In genomic region chr10:15245530-15245929, GRCh38 we compare ENCODE assay signal across 11 cellular contexts.
DNase-seq lines count a peak whose midpoint lies in the region; ATAC-seq, FAIRE-seq and TF ChIP-seq lines count a peak whose summit lies in the region.
"Had no signal": no experiment of that assay in that cellular context is flagged by ENCODE, and none has a peak within 500 bp of the region (broad histone marks: within the 10 kb centered on the region; RNA-seq: fewer than 3 reads in every experiment).

No MANE protein-coding gene starts in this region.

- TF ChIP-seq CTCF in BJ (IDR thresholded peaks at IDR 0.05; ENCODE audit: insufficient read depth, low read depth, low read length) (peak; percentile 27), GM13976 (IDR thresholded peaks at IDR 0.05; ENCODE audit: borderline replicate concordance, control extremely low read depth, extremely low read depth, insufficient read depth, missing control alignments) (peak; percentile 29), coronary artery (IDR thresholded peaks at IDR 0.05) (no peak)

- CTCF ChIA-PET in BJ (lab: Yijun Ruan, JAX) = interaction anchor here (0.7 kb wide), 1 partner anchor 12 kb away, joined by 3 read pairs; no protein-coding TSS in a partner anchor

- H3K27me3 ChIP-seq in BJ (ENCODE audit: control insufficient read depth, insufficient read depth, low read length) = no peaks in the 10 kb centered on the region
- no peaks in the 10 kb centered on the region for H3K27me3 ChIP-seq in small intestine (ENCODE audit: control insufficient read depth in 2 of 2, insufficient read depth in 2 of 2, low read length in 2 of 2)

- no peaks in the 10 kb centered on the region for H3K9me3 ChIP-seq in small intestine (ENCODE audit: control insufficient read depth, low read depth)
- H3K9me3 ChIP-seq: SJSA1 had no signal

- H3K4me1 ChIP-seq in small intestine (ENCODE audit: control insufficient read depth in 2 of 2, insufficient read depth in 1 of 2, low read depth in 1 of 2, low read length in 1 of 2) = no peaks in the 10 kb centered on the region

- FAIRE-seq in small intestine (lab: Jason Lieb, UNC) = no peak

- H3K4me3 ChIP-seq in BJ (ENCODE audit: low read depth, low read length) = no peak overlapping the region
- no peak overlapping the region for H3K4me3 ChIP-seq in small intestine (ENCODE audit: low read depth in 1 of 2, low read length in 2 of 2)
- H3K4me3 ChIP-seq in coronary artery = no peak overlapping the region
- H3K4me3 ChIP-seq: SJSA1 had no signal

- POLR2A ChIA-PET in BJ (lab: Charles Lee) = no interaction called here

- intact Hi-C loops in Right ventricle myocardium superior (cut with DNase I) = no loop called here

- in situ Hi-C loops in GM13976 (cut with MboI; ENCODE audit: low sequenced_read_pairs, unreplicated experiment) = no loop called here

- H3K36me3 ChIP-seq in BJ (ENCODE audit: control insufficient read depth, insufficient read depth, low read length) = peaks cover 2% of the 10 kb centered on the region; the same call in 1 of the 2 replicates
- H3K36me3 ChIP-seq in small intestine (ENCODE audit: control insufficient read depth in 2 of 2, insufficient read depth in 2 of 2, low read length in 2 of 2) = peaks cover 0 to 3% of the 10 kb centered on the region in 2 donors

- ATAC-seq in SK-N-SH treated with all-trans-retinoic acid at 6 μM for 48 hours (peak; percentile 75), Right ventricle myocardium superior (ENCODE audit: poor library complexity) (no peak)

- WGBS in small intestine, 3 donors = 80 to 89% (median 86%) methylated on average over 3 of the region's 3 CpGs

- DNase-seq in BJ (ENCODE audit: low read depth) (no peak), GM13976 (ENCODE audit: low spot score) (no peak), glomerular visceral epithelial cell (ENCODE audit: extremely low spot score) (peak; percentile 8), small intestine (no peak), caudate nucleus (lab: John Stamatoyannopoulos, UW) (no peak), Right ventricle myocardium superior (no peak), coronary artery (ENCODE audit: low spot score) (no peak)
- DNase-seq: kidney glomerular epithelial cell; stimulated activated CD4-positive, alpha-beta T cell treated with anti-CD3 and anti-CD28 coated beads, Interleukin-4, amount 100 ng/mL, for 4 hours had no signal

- H3K27ac ChIP-seq in small intestine (ENCODE audit: low read depth in 1 of 2, low read length in 1 of 2) (no peak overlapping the region), caudate nucleus (ENCODE audit: low read depth, low read length) (no peak overlapping the region), coronary artery (no peak overlapping the region)
- H3K27ac ChIP-seq: SJSA1 had no signal

TF ChIP-seq in SK-N-SH treated with all-trans-retinoic acid at 6 μM for 48 hours, 23 proteins besides CTCF, POLR2A, EP300 and RAD21:
- TF ChIP-seq CSDC2 (CRISPR knock-in tag; IDR thresholded peaks at IDR 0.05) = no peak
- TF ChIP-seq, protein P1, sequence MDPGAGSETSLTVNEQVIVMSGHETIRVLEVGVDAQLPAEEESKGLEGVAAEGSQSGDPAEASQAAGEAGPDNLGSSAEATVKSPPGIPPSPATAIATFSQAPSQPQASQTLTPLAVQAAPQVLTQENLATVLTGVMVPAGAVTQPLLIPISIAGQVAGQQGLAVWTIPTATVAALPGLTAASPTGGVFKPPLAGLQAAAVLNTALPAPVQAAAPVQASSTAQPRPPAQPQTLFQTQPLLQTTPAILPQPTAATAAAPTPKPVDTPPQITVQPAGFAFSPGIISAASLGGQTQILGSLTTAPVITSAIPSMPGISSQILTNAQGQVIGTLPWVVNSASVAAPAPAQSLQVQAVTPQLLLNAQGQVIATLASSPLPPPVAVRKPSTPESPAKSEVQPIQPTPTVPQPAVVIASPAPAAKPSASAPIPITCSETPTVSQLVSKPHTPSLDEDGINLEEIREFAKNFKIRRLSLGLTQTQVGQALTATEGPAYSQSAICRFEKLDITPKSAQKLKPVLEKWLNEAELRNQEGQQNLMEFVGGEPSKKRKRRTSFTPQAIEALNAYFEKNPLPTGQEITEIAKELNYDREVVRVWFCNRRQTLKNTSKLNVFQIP (CRISPR knock-in tag; IDR thresholded peaks at IDR 0.05; ENCODE audit: borderline replicate concordance, low read depth) = no peak
- no peak for TF ChIP-seq RARB (CRISPR knock-in tag; IDR thresholded peaks at IDR 0.05)
- no peak for TF ChIP-seq ESRRG (CRISPR knock-in tag; IDR thresholded peaks at IDR 0.05)
- no peak for TF ChIP-seq PPARA (CRISPR knock-in tag; IDR thresholded peaks at IDR 0.05; ENCODE audit: borderline replicate concordance)
- TF ChIP-seq, protein P2, sequence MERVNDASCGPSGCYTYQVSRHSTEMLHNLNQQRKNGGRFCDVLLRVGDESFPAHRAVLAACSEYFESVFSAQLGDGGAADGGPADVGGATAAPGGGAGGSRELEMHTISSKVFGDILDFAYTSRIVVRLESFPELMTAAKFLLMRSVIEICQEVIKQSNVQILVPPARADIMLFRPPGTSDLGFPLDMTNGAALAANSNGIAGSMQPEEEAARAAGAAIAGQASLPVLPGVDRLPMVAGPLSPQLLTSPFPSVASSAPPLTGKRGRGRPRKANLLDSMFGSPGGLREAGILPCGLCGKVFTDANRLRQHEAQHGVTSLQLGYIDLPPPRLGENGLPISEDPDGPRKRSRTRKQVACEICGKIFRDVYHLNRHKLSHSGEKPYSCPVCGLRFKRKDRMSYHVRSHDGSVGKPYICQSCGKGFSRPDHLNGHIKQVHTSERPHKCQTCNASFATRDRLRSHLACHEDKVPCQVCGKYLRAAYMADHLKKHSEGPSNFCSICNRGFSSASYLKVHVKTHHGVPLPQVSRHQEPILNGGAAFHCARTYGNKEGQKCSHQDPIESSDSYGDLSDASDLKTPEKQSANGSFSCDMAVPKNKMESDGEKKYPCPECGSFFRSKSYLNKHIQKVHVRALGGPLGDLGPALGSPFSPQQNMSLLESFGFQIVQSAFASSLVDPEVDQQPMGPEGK (CRISPR knock-in tag; IDR thresholded peaks at IDR 0.05; ENCODE audit: borderline replicate concordance) = no peak
- no peak for TF ChIP-seq TCF4 (CRISPR knock-in tag; IDR thresholded peaks at IDR 0.05; ENCODE audit: borderline replicate concordance)
- TF ChIP-seq BACH2 (CRISPR knock-in tag; IDR thresholded peaks at IDR 0.05; ENCODE audit: borderline replicate concordance) = no peak
- TF ChIP-seq ISL1 (CRISPR knock-in tag; IDR thresholded peaks at IDR 0.05) = no peak
- TF ChIP-seq, protein P3, sequence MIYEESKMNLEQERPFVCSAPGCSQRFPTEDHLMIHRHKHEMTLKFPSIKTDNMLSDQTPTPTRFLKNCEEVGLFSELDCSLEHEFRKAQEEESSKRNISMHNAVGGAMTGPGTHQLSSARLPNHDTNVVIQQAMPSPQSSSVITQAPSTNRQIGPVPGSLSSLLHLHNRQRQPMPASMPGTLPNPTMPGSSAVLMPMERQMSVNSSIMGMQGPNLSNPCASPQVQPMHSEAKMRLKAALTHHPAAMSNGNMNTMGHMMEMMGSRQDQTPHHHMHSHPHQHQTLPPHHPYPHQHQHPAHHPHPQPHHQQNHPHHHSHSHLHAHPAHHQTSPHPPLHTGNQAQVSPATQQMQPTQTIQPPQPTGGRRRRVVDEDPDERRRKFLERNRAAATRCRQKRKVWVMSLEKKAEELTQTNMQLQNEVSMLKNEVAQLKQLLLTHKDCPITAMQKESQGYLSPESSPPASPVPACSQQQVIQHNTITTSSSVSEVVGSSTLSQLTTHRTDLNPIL (CRISPR knock-in tag; IDR thresholded peaks at IDR 0.05; ENCODE audit: low read depth) = no peak
- TF ChIP-seq OSR1 (CRISPR knock-in tag; IDR thresholded peaks at IDR 0.05) = no peak
- no peak for TF ChIP-seq ZFP3 (CRISPR knock-in tag; IDR thresholded peaks at IDR 0.05)
- no peak for TF ChIP-seq SNAI2 (CRISPR knock-in tag; IDR thresholded peaks at IDR 0.05)
- TF ChIP-seq GLIS3 (CRISPR knock-in tag; IDR thresholded peaks at IDR 0.05) = no peak
- no peak for TF ChIP-seq ZNF565 (CRISPR knock-in tag; conservative IDR thresholded peaks at IDR 0.05; ENCODE audit: low read depth)
- TF ChIP-seq ARNTL (CRISPR knock-in tag; IDR thresholded peaks at IDR 0.05; ENCODE audit: borderline replicate concordance, low read depth) = no peak
